In the genomic region with DNA sequence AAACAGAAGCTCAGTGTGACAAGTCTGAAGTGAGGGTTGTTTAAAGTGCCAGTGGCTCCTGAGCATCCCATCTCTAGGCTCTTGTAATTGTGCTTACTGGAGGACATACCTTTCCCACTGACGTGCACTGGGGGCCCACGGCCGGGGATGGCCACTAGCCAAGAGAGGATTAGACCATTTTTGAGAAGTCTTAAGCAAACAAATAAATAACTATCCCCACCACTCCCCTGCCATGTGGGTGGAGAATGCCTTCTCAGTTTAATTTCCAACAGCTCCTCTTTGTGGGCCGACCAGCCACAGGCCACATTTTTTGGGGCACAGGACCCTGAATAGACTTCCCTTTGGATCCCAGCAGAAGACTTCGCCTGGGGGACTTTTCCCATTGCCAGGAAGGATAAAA, we compare ENCODE assay signal across 29 cellular contexts.
"Had no signal": no experiment of that assay in that cellular context is flagged by ENCODE, and none has a peak within 500 bp of the region (broad histone marks: within the 10 kb centered on the region; RNA-seq: fewer than 3 reads in every experiment).

No MANE protein-coding gene starts in this region.

- H3K36me3 Mint-ChIP-seq: activated naive CD4-positive, alpha-beta T cell treated with anti-CD3 and anti-CD28 coated beads, Interleukin-2, amount 10 ng/mL, durations not matched to agents 7 days and 5 days had no signal

- DNase-seq: activated CD4-positive, alpha-beta T cell treated with anti-CD3 and anti-CD28 coated beads, Interleukin-2, amount 10 ng/mL, durations not matched to agents 24 days and 14 days; activated CD4-positive, alpha-beta T cell treated with anti-CD3 and anti-CD28 coated beads, Interleukin-2, amount 50 U/mL, for 4 hours; activated CD8-positive, alpha-beta T cell treated with anti-CD3 and anti-CD28 coated beads for 36 hours; activated gamma-delta T cell; activated naive CD4-positive, alpha-beta T cell treated with anti-CD3 and anti-CD28 coated beads, Interleukin-2, amount 10 ng/mL, durations not matched to agents 7 days and 5 days; activated naive CD8-positive, alpha-beta T cell treated with anti-CD3 and anti-CD28 coated beads, Interleukin-2, amount 50 U/mL, for 24 hours; activated T-cell treated with anti-CD3 and anti-CD28 coated beads, Interleukin-2, amount 50 U/mL, for 24 hours; amniotic stem cell; aorta; brain microvascular endothelial cell; Kasumi-1; KG1; MM.1S; MV-4-11; NCI-H146; NCI-H187; NCI-H2029 treated with DMSO at 0.1 percent for 48 hours; NCI-H2107; NCI-H226; NCI-H446 treated with DMSO at 0.1 percent for 48 hours; PC-9; SHP77 treated with DMSO at 0.1 percent for 48 hours; SK-N-SH had no signal

- H3K4me1 Mint-ChIP-seq: activated CD4-positive, alpha-beta T cell treated with anti-CD3 and anti-CD28 coated beads, Interleukin-2, amount 10 ng/mL, durations not matched to agents 24 days and 14 days; activated naive CD4-positive, alpha-beta T cell treated with anti-CD3 and anti-CD28 coated beads, Interleukin-2, amount 10 ng/mL, durations not matched to agents 7 days and 5 days; activated naive CD8-positive, alpha-beta T cell treated with anti-CD3 and anti-CD28 coated beads, Interleukin-2, amount 50 U/mL, for 24 hours; central memory CD8-positive, alpha-beta T cell had no signal

- ATAC-seq: activated CD8-positive, alpha-beta T cell treated with anti-CD3 and anti-CD28 coated beads for 36 hours; activated naive CD8-positive, alpha-beta T cell treated with anti-CD3 and anti-CD28 coated beads, Interleukin-2, amount 50 U/mL, for 24 hours had no signal

- H3K27ac ChIP-seq: brain microvascular endothelial cell, PC-9, SJSA1 had no signal

- H3K4me1 ChIP-seq: SJSA1 had no signal

- H3K4me3 Mint-ChIP-seq: activated CD4-positive, alpha-beta T cell treated with anti-CD3 and anti-CD28 coated beads, Interleukin-2, amount 10 ng/mL, durations not matched to agents 24 days and 14 days; activated CD8-positive, alpha-beta T cell treated with anti-CD3 and anti-CD28 coated beads for 36 hours; activated naive CD4-positive, alpha-beta T cell treated with anti-CD3 and anti-CD28 coated beads, Interleukin-2, amount 10 ng/mL, durations not matched to agents 7 days and 5 days; activated naive CD8-positive, alpha-beta T cell; activated naive CD8-positive, alpha-beta T cell treated with anti-CD3 and anti-CD28 coated beads, Interleukin-2, amount 50 U/mL, for 24 hours; activated T-cell treated with anti-CD3 and anti-CD28 coated beads, Interleukin-2, amount 50 U/mL, for 24 hours; central memory CD8-positive, alpha-beta T cell; T-helper 1 cell treated with Interleukin-12 subunit alpha and Interleukin-12 subunit beta and Interleukin-4 antibody, amounts not matched to agents 30 μg/mL and 1 μg/mL, for 36 hours; T-helper 2 cell treated with Interferon-gamma antibody and Interleukin-4, amounts not matched to agents 5 μg/mL and 100 μg/mL, for 36 hours had no signal

- H3K9me3 ChIP-seq: SJSA1, SK-N-SH had no signal

- H3K27ac Mint-ChIP-seq: activated CD4-positive, alpha-beta T cell treated with anti-CD3 and anti-CD28 coated beads, Interleukin-2, amount 10 ng/mL, durations not matched to agents 24 days and 14 days; activated CD8-positive, alpha-beta T cell treated with anti-CD3 and anti-CD28 coated beads for 36 hours; activated naive CD4-positive, alpha-beta T cell treated with anti-CD3 and anti-CD28 coated beads, Interleukin-2, amount 10 ng/mL, durations not matched to agents 7 days and 5 days; activated naive CD8-positive, alpha-beta T cell; activated naive CD8-positive, alpha-beta T cell treated with anti-CD3 and anti-CD28 coated beads, Interleukin-2, amount 50 U/mL, for 24 hours; activated T-cell treated with anti-CD3 and anti-CD28 coated beads, Interleukin-2, amount 50 U/mL, for 24 hours; activated T-helper 2 cell treated with anti-CD3 and anti-CD28 coated beads, Interferon-gamma antibody, Interleukin-2, Interleukin-4, amounts not matched to agents 10 μg/mL and 5 μg/mL and 100 μg/mL, durations not matched to agents 14 hours and 24 hours and 36 hours; T-helper 1 cell treated with Interleukin-12 subunit alpha and Interleukin-12 subunit beta and Interleukin-4 antibody, amounts not matched to agents 30 μg/mL and 1 μg/mL, for 36 hours; T-helper 2 cell treated with Interferon-gamma antibody and Interleukin-4, amounts not matched to agents 5 μg/mL and 100 μg/mL, for 36 hours had no signal

- H3K4me3 ChIP-seq: PC-9, SJSA1 had no signal

- H3K9me3 Mint-ChIP-seq: activated naive CD8-positive, alpha-beta T cell treated with anti-CD3 and anti-CD28 coated beads, Interleukin-2, amount 50 U/mL, for 24 hours; central memory CD8-positive, alpha-beta T cell had no signal

- H3K27me3 ChIP-seq: SJSA1 had no signal

- H3K9ac ChIP-seq: SK-N-SH had no signal

- H3K36me3 ChIP-seq: brain microvascular endothelial cell, SJSA1 had no signal

- H3K27me3 Mint-ChIP-seq: activated CD4-positive, alpha-beta T cell treated with anti-CD3 and anti-CD28 coated beads, Interleukin-2, amount 10 ng/mL, durations not matched to agents 24 days and 14 days; activated CD8-positive, alpha-beta T cell treated with anti-CD3 and anti-CD28 coated beads for 36 hours; activated naive CD4-positive, alpha-beta T cell treated with anti-CD3 and anti-CD28 coated beads, Interleukin-2, amount 10 ng/mL, durations not matched to agents 7 days and 5 days; activated naive CD8-positive, alpha-beta T cell; activated naive CD8-positive, alpha-beta T cell treated with anti-CD3 and anti-CD28 coated beads, Interleukin-2, amount 50 U/mL, for 24 hours; activated T-cell treated with anti-CD3 and anti-CD28 coated beads, Interleukin-2, amount 50 U/mL, for 24 hours; central memory CD8-positive, alpha-beta T cell had no signal
